Comparison of ENCODE assay signal across 10 cellular contexts in genomic region chr17:55266051-55266957, GRCh38. TPM values are rescaled to one million over a fixed set of nuclear protein-coding genes. Genes with fewer than 3 reads are reported as not detected.
DNase-seq lines count a peak whose midpoint lies in the region; ATAC-seq and TF ChIP-seq lines count a peak whose summit lies in the region.
"Had no signal": no experiment of that assay in that cellular context is flagged by ENCODE, and none has a peak within 500 bp of the region (broad histone marks: within the 10 kb centered on the region; RNA-seq: fewer than 3 reads in every experiment).

No MANE protein-coding gene starts in this region.

- no peak for ATAC-seq in body of pancreas
- ATAC-seq in HG02610 (IDR thresholded peaks at IDR 0.05; ENCODE audit: unreplicated experiment): no peak
- no peak for ATAC-seq in HG02981 (IDR thresholded peaks at IDR 0.05; ENCODE audit: unreplicated experiment)
- ATAC-seq: Panc1 had no signal

- DNase-seq in DMS 273 (lab: John Stamatoyannopoulos, UW; ENCODE audit: unreplicated experiment) (peak; percentile 25), DMS 273 treated with DMSO at 0.1 percent for 48 hours (lab: John Stamatoyannopoulos, UW) (no peak), body of pancreas (peak in 1 of 4 donors; percentile 42), kidney epithelial cell (ENCODE audit: low read depth) (no peak), NCI-H128 (lab: John Stamatoyannopoulos, UW; ENCODE audit: unreplicated experiment) (no peak)

- H3K9ac ChIP-seq in stomach smooth muscle (ENCODE audit: low read length in 2 of 2): peak overlapping the region; percentile 76

- H3K27ac ChIP-seq in body of pancreas: peak overlapping the region; percentile 36 to 77 (median 71)
- H3K27ac ChIP-seq in stomach smooth muscle (ENCODE audit: low read length): peak overlapping the region; percentile 90
- H3K27ac ChIP-seq: 22Rv1 had no signal

- no peak overlapping the region for H3K4me3 ChIP-seq in body of pancreas
- H3K4me3 ChIP-seq in kidney epithelial cell (ENCODE audit: low read depth, low read length): peak overlapping the region; percentile 48
- peak overlapping the region; percentile 62 to 81 for H3K4me3 ChIP-seq in stomach smooth muscle (ENCODE audit: low read length in 2 of 2)

- no peaks in the 10 kb centered on the region for H3K36me3 ChIP-seq in body of pancreas (replicated peaks in 1 of 2; ENCODE audit: insufficient read depth in 1 of 2, low read depth in 2 of 2)
- H3K36me3 ChIP-seq in kidney epithelial cell (ENCODE audit: control insufficient read depth, insufficient read depth, low read length): no peaks in the 10 kb centered on the region
- peaks cover 0 to 2% of the 10 kb centered on the region in 2 donors for H3K36me3 ChIP-seq in stomach smooth muscle (ENCODE audit: control insufficient read depth in 2 of 2, insufficient read depth in 2 of 2, low read length in 2 of 2)

- H3K4me1 ChIP-seq in body of pancreas: peaks cover 25% of the 10 kb centered on the region
- peaks cover 31% of the 10 kb centered on the region for H3K4me1 ChIP-seq in stomach smooth muscle (ENCODE audit: control insufficient read depth, insufficient read depth, low read length)

- TF ChIP-seq CTCF in body of pancreas (IDR thresholded peaks at IDR 0.05): no peak
- TF ChIP-seq CTCF in kidney epithelial cell (IDR thresholded peaks at IDR 0.05; ENCODE audit: insufficient read depth, low read length, poor library complexity, severe bottlenecking): no peak

- intact Hi-C loops in body of pancreas (cut with DNase I): no loop called here

- H3K27me3 ChIP-seq in body of pancreas: no peaks in the 10 kb centered on the region
- H3K27me3 ChIP-seq in kidney epithelial cell (ENCODE audit: control insufficient read depth, insufficient read depth, low read length): peaks cover 25% of the 10 kb centered on the region
- no peaks in the 10 kb centered on the region for H3K27me3 ChIP-seq in stomach smooth muscle (ENCODE audit: control insufficient read depth in 1 of 2, insufficient read depth in 2 of 2, low read length in 2 of 2)

- TF ChIP-seq POLR2A in body of pancreas (IDR thresholded peaks at IDR 0.05): no peak

- H3K9me3 ChIP-seq in body of pancreas (no peaks in the 10 kb centered on the region), stomach smooth muscle (ENCODE audit: control insufficient read depth in 2 of 2, low read length in 2 of 2) (no peaks in the 10 kb centered on the region)

- 27 to 35% methylated on average over 23 to 25 of the region's 25 CpGs for WGBS in body of pancreas, 2 donors

RNA-seq across cellular contexts. Expression of gene HLF, which starts 1.5 kb away (rescaled TPM):
- 1 to 10 TPM; 4.2 to 4.9 TPM for total RNA-seq in body of pancreas
- 0.25 and 0.34 TPM in 2 replicates for total RNA-seq in kidney epithelial cell

Comparison
In these comparisons a context has a peak if more than half of its experiments do, and no peak if none do; other contexts are left out.
1. H3K4me3 ChIP-seq: peak in kidney epithelial cell (single experiment) and stomach smooth muscle (2 of 2); none in body of pancreas (0 of 2).